ENCODE assay signal across 8 cellular contexts in the genomic region with DNA sequence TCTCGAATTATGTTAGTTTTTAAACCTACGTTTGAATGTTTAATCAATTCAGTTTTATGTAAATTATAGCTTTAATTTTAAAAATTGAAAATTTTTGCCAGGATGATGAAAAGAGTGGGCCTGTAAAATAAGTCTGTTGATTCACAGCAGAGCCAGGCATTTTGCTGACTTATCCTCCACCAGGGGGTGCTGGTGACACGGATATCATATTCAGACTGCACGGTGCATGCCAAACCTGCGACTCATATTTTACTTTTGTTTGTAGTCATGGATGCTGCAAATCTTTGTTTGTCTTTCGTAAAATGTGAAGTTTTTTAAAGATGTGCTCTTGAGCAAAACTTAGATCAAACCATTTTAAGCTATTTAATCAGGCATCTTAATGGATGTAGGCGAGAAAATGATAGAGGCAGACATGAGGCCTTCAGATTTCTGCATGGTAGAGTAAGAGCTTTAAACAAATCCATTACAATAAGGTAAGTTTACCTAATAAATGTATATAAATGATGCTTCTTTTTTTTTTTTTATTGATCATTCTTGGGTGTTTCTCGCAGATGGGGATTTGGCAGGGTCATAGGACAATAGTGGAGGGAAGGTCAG. TPM values are rescaled to one million over a fixed set of nuclear protein-coding genes. Genes with fewer than 3 reads are reported as not detected.
DNase-seq lines count a peak whose midpoint lies in the region; ATAC-seq and TF ChIP-seq lines count a peak whose summit lies in the region.

No MANE protein-coding gene starts in this region.

- H3K4me2 ChIP-seq in OCI-LY7 (ENCODE audit: low read length) (no peak overlapping the region), hepatocyte (no peak overlapping the region), smooth muscle cell (no peak overlapping the region)

- no peaks in the 10 kb centered on the region for H4K20me1 ChIP-seq in OCI-LY7 (ENCODE audit: insufficient read depth, low read length)
- no peaks in the 10 kb centered on the region for H4K20me1 ChIP-seq in hepatocyte (ENCODE audit: insufficient read depth, poor library complexity, severe bottlenecking)
- H4K20me1 ChIP-seq in smooth muscle cell (ENCODE audit: low read depth) = no peaks in the 10 kb centered on the region

- H3K4me3 ChIP-seq in OCI-LY7 (ENCODE audit: low read depth, low read length, poor library complexity, severe bottlenecking) = no peak overlapping the region
- H3K4me3 ChIP-seq in hepatocyte = no peak overlapping the region
- H3K4me3 ChIP-seq in smooth muscle cell = no peak overlapping the region
- no peak overlapping the region for H3K4me3 ChIP-seq in sigmoid colon

- TF ChIP-seq EP300 in sigmoid colon (IDR thresholded peaks at IDR 0.05) = no peak

- H3K9me3 ChIP-seq in OCI-LY7 (ENCODE audit: low read length) (no peaks in the 10 kb centered on the region), hepatocyte (ENCODE audit: low read depth) (no peaks in the 10 kb centered on the region), smooth muscle cell (replicated peaks; ENCODE audit: low read depth) (no peaks in the 10 kb centered on the region), sigmoid colon (no peaks in the 10 kb centered on the region)

- no TSS peak for BruUV-seq in OCI-LY7 (replicated peaks; lab: Mats Ljungman, UMichigan)

- no peaks in the 10 kb centered on the region for H3K36me3 ChIP-seq in OCI-LY7 (ENCODE audit: insufficient read depth, low read length)
- H3K36me3 ChIP-seq in hepatocyte (replicated peaks; ENCODE audit: insufficient read depth, low read depth) = no peaks in the 10 kb centered on the region
- no peaks in the 10 kb centered on the region for H3K36me3 ChIP-seq in smooth muscle cell (ENCODE audit: low read depth)
- H3K36me3 ChIP-seq in sigmoid colon = no peaks in the 10 kb centered on the region

- H3F3A ChIP-seq in smooth muscle cell (ENCODE audit: low read depth) = no peaks in the 10 kb centered on the region

- H3K27me3 ChIP-seq in hepatocyte (peaks cover 1% of the 10 kb centered on the region), smooth muscle cell (ENCODE audit: low read depth) (no peaks in the 10 kb centered on the region), sigmoid colon (no peaks in the 10 kb centered on the region)

- H2AFZ ChIP-seq in OCI-LY7 (ENCODE audit: low read length) = no peak overlapping the region
- H2AFZ ChIP-seq in hepatocyte = no peak overlapping the region
- H2AFZ ChIP-seq in smooth muscle cell (ENCODE audit: low read depth) = no peak overlapping the region

- intact Hi-C loops in OCI-LY7 (cut with micrococcal nuclease; ENCODE audit: unreplicated experiment) = loop anchor here (5.0 kb wide), 2 partner anchors 75 to 330 kb away; no protein-coding TSS in a partner anchor
- intact Hi-C loops in sigmoid colon (cut with DNase I) = no loop called here

- CTCF ChIA-PET in OCI-LY7 (lab: Charles Lee; ENCODE audit: unreplicated experiment) = interaction anchor here (0.6 kb wide), 1 partner anchor 13 kb away, joined by 3 read pairs; no protein-coding TSS in a partner anchor

- POLR2A ChIA-PET in OCI-LY7 (lab: Charles Lee) = interaction anchor here (1.0 kb wide), 1 partner anchor 191 kb away, joined by 3 read pairs; no protein-coding TSS in a partner anchor

- H3K4me1 ChIP-seq in OCI-LY7 (ENCODE audit: insufficient read depth, low read length, poor library complexity, severe bottlenecking) = no peaks in the 10 kb centered on the region
- no peaks in the 10 kb centered on the region for H3K4me1 ChIP-seq in hepatocyte (ENCODE audit: insufficient read depth)
- H3K4me1 ChIP-seq in smooth muscle cell (ENCODE audit: low read depth) = no peaks in the 10 kb centered on the region
- H3K4me1 ChIP-seq in sigmoid colon = no peaks in the 10 kb centered on the region

- TF ChIP-seq CTCF in OCI-LY7 (conservative IDR thresholded peaks at IDR 0.05; ENCODE audit: low read length) (peak; percentile 90), hepatocyte (IDR thresholded peaks at IDR 0.05; ENCODE audit: poor library complexity) (peak; percentile 76), smooth muscle cell (IDR thresholded peaks at IDR 0.05; ENCODE audit: borderline replicate concordance, insufficient read depth, poor library complexity, severe bottlenecking) (peak; percentile 82), sigmoid colon (IDR thresholded peaks at IDR 0.05) (peak in 1 of 4 experiments; percentile 30)

- H3K9ac ChIP-seq in smooth muscle cell (ENCODE audit: low read depth) = no peak overlapping the region

- DNase-seq in D341Med (ENCODE audit: low spot score) (peak; percentile 58), OCI-LY7 (ENCODE audit: low spot score) (peak; percentile 65), amniotic epithelial cell (ENCODE audit: low read depth) (peak; percentile 77), hepatocyte (ENCODE audit: low spot score) (peak; percentile 91), smooth muscle cell (lab: John Stamatoyannopoulos, UW; ENCODE audit: unreplicated experiment) (peak; percentile 3), sigmoid colon (no peak)

- no peak for TF ChIP-seq POLR2A in sigmoid colon (IDR thresholded peaks at IDR 0.05)

- H3K9me2 ChIP-seq in OCI-LY7 (ENCODE audit: insufficient read depth, low read length) (no peaks in the 10 kb centered on the region), hepatocyte (replicated peaks; ENCODE audit: insufficient read depth) (no peaks in the 10 kb centered on the region)

- ATAC-seq in GM18861 (IDR thresholded peaks at IDR 0.05; ENCODE audit: unreplicated experiment) (peak; percentile 91), HG03095 (IDR thresholded peaks at IDR 0.05; ENCODE audit: unreplicated experiment) (peak; percentile 82)

- H3K79me2 ChIP-seq in OCI-LY7 (ENCODE audit: insufficient read depth, low read depth, low read length) (no peaks in the 10 kb centered on the region), hepatocyte (no peaks in the 10 kb centered on the region), smooth muscle cell (ENCODE audit: low read depth) (no peaks in the 10 kb centered on the region)

- H3K27ac ChIP-seq in OCI-LY7 (ENCODE audit: low read depth, low read length, poor library complexity, severe bottlenecking) = no peak overlapping the region
- H3K27ac ChIP-seq in hepatocyte = no peak overlapping the region
- H3K27ac ChIP-seq in smooth muscle cell (ENCODE audit: low read depth) = no peak overlapping the region
- H3K27ac ChIP-seq in sigmoid colon = no peak overlapping the region

- WGBS in hepatocyte (ENCODE audit: low lambda C conversion rate, missing lambda C conversion rate) = 44% methylated on average over 8 of the region's 8 CpGs
- WGBS in smooth muscle cell (ENCODE audit: low lambda C conversion rate) = 53% methylated on average over 8 of the region's 8 CpGs
- 31 to 46% methylated on average over 8 of the region's 8 CpGs for WGBS in sigmoid colon, 2 donors

RNA-seq across cellular contexts. Expression of gene OR8B3, which starts 3.6 kb away (rescaled TPM):
- not detected in 2 replicates for total RNA-seq in OCI-LY7 (2014; rRNA removed; shearing (Covaris generic))
- not detected in 2 replicates for total RNA-seq in OCI-LY7 (2022)
- total RNA-seq in hepatocyte = not detected in 2 replicates
- polyA plus RNA-seq in hepatocyte = not detected in 2 replicates
- not detected in 2 replicates for total RNA-seq in smooth muscle cell
- polyA plus RNA-seq in smooth muscle cell = not detected in 2 replicates
- not detected for total RNA-seq in sigmoid colon
- polyA plus RNA-seq in sigmoid colon = not detected

RNA-seq across cellular contexts. Expression of gene OR8B2, which starts 18.1 kb away (rescaled TPM):
- not detected in 2 replicates for total RNA-seq in OCI-LY7 (2014; rRNA removed; shearing (Covaris generic))
- not detected in 2 replicates for total RNA-seq in OCI-LY7 (2022)
- total RNA-seq in hepatocyte = not detected in 2 replicates
- polyA plus RNA-seq in hepatocyte = not detected in 2 replicates
- not detected in 2 replicates for total RNA-seq in smooth muscle cell
- not detected in 2 replicates for polyA plus RNA-seq in smooth muscle cell
- total RNA-seq in sigmoid colon = not detected
- polyA plus RNA-seq in sigmoid colon = not detected

RNA-seq across cellular contexts. Expression of gene OR8B4, which starts 22.2 kb away (rescaled TPM):
- total RNA-seq in OCI-LY7 (2014; rRNA removed; shearing (Covaris generic)) = not detected in 2 replicates
- total RNA-seq in OCI-LY7 (2022) (not detected in 2 replicates), hepatocyte (not detected in 2 replicates), smooth muscle cell (not detected in 2 replicates), sigmoid colon (not detected)
- polyA plus RNA-seq in hepatocyte (not detected in 2 replicates), smooth muscle cell (not detected in 2 replicates), sigmoid colon (not detected)

RNA-seq across cellular contexts. Expression of gene OR8B8, which starts 43.1 kb away (rescaled TPM):
- not detected in 2 replicates for total RNA-seq in OCI-LY7 (2014; rRNA removed; shearing (Covaris generic))
- not detected in 2 replicates for total RNA-seq in OCI-LY7 (2022)
- not detected in 2 replicates for total RNA-seq in hepatocyte
- not detected in 2 replicates for polyA plus RNA-seq in hepatocyte
- total RNA-seq in smooth muscle cell = 0.04 TPM in 1 of 2 replicates, not detected in the other
- polyA plus RNA-seq in smooth muscle cell = not detected in 2 replicates
- not detected for total RNA-seq in sigmoid colon
- not detected for polyA plus RNA-seq in sigmoid colon
